21 cellular contexts compared by ENCODE assay signal in the genomic region with DNA sequence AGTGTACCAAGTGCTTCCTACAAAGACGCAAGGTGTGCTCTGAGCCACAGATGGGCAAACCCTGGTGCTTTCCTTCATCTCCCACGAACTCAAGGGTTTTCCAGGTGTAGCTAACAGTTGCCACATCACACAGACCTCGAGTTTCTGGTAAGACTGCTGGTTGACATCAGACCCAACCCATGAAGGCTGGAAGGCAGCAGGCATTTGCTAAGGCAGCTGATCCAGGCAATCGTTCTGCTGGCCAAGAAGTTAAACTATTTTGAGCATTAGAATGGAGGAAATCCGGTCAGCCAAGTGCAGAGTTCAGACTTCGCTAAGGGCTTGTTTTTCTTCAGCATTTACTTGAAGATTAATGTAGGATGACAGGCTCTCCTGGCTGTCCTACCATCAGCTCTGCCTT.
"Had no signal": no experiment of that assay in that cellular context is flagged by ENCODE, and none has a peak within 500 bp of the region (broad histone marks: within the 10 kb centered on the region; RNA-seq: fewer than 3 reads in every experiment).

No MANE protein-coding gene starts in this region.

- H3K4me1 Mint-ChIP-seq: mesothelial cell of epicardium had no signal

- H3K27me3 ChIP-seq: adrenal gland, suprapubic skin had no signal

- DNase-seq: activated CD4-positive, alpha-beta T cell treated with anti-CD3 and anti-CD28 coated beads for 48 hours; activated CD4-positive, CD25-positive, alpha-beta regulatory T cell; activated CD8-positive, alpha-beta memory T cell treated with anti-CD3 and anti-CD28 coated beads, Interleukin-2, amount 50 U/mL, for 4 hours; activated CD8-positive, alpha-beta T cell treated with anti-CD3 and anti-CD28 coated beads, Interleukin-2, amount 10 ng/mL, durations not matched to agents 7 days and 5 days; activated effector memory CD4-positive, alpha-beta T cell treated with anti-CD3 and anti-CD28 coated beads, Interleukin-2, amount 50 U/mL, for 16 hours; activated naive CD4-positive, alpha-beta T cell treated with anti-CD3 and anti-CD28 coated beads, Interleukin-2, amount 50 U/mL, for 16 hours; activated T-cell treated with anti-CD3 and anti-CD28 coated beads, Interleukin-2, amount 50 U/mL, for 72 hours; adrenal gland; effector memory CD4-positive, alpha-beta T cell; foreskin fibroblast; hippocampal formation; left cardiac atrium; stimulated activated CD4-positive, alpha-beta T cell treated with anti-CD3 and anti-CD28 coated beads, Interleukin-2, amount 100 ng/mL, for 24 hours; stimulated activated naive CD4-positive, alpha-beta T cell treated with Interleukin-2 at 50 U/mL for 16 hours; T-helper 1 cell; T-helper 9 cell had no signal

- H3K4me1 ChIP-seq: adrenal gland had no signal

- H3K27ac ChIP-seq: suprapubic skin had no signal

- H3K4me3 Mint-ChIP-seq: activated CD8-positive, alpha-beta T cell treated with anti-CD3 and anti-CD28 coated beads, Interleukin-2, amount 10 ng/mL, durations not matched to agents 7 days and 5 days; activated T-cell treated with anti-CD3 and anti-CD28 coated beads, Interleukin-2, amount 50 U/mL, for 72 hours; dendritic cell treated with granulocyte-macrophage colony-stimulating factor and Interleukin-4, amounts not matched to agents 40 ng/mL and 50 ng/mL, for 4 days; mesothelial cell of epicardium; natural killer cell treated with Interleukin-12 subunit alpha and Interleukin-12 subunit beta and Interleukin-15 and Interleukin-18, amount 100 ng/mL, for 72 hours had no signal

- ATAC-seq: activated CD8-positive, alpha-beta T cell treated with anti-CD3 and anti-CD28 coated beads, Interleukin-2, amount 10 ng/mL, durations not matched to agents 7 days and 5 days; activated T-cell treated with anti-CD3 and anti-CD28 coated beads, Interleukin-2, amount 50 U/mL, for 72 hours; natural killer cell treated with Interleukin-12 subunit alpha and Interleukin-12 subunit beta and Interleukin-15 and Interleukin-18, amount 100 ng/mL, for 72 hours had no signal

- H3K27me3 Mint-ChIP-seq: dendritic cell treated with granulocyte-macrophage colony-stimulating factor and Interleukin-4, amounts not matched to agents 40 ng/mL and 50 ng/mL, for 4 days; natural killer cell treated with Interleukin-12 subunit alpha and Interleukin-12 subunit beta and Interleukin-15 and Interleukin-18, amount 100 ng/mL, for 72 hours had no signal

- H3K4me3 ChIP-seq: adrenal gland, lung, suprapubic skin had no signal

- H3K36me3 Mint-ChIP-seq: natural killer cell treated with Interleukin-12 subunit alpha and Interleukin-12 subunit beta and Interleukin-15 and Interleukin-18, amount 100 ng/mL, for 72 hours had no signal

- H3K9me3 Mint-ChIP-seq: activated T-cell treated with anti-CD3 and anti-CD28 coated beads, Interleukin-2, amount 50 U/mL, for 72 hours; dendritic cell treated with granulocyte-macrophage colony-stimulating factor and Interleukin-4, amounts not matched to agents 40 ng/mL and 50 ng/mL, for 4 days; mesothelial cell of epicardium; natural killer cell treated with Interleukin-12 subunit alpha and Interleukin-12 subunit beta and Interleukin-15 and Interleukin-18, amount 100 ng/mL, for 72 hours had no signal

- H3K27ac Mint-ChIP-seq: activated CD8-positive, alpha-beta T cell treated with anti-CD3 and anti-CD28 coated beads, Interleukin-2, amount 10 ng/mL, durations not matched to agents 7 days and 5 days; activated T-cell treated with anti-CD3 and anti-CD28 coated beads, Interleukin-2, amount 50 U/mL, for 72 hours; dendritic cell treated with granulocyte-macrophage colony-stimulating factor and Interleukin-4, amounts not matched to agents 40 ng/mL and 50 ng/mL, for 4 days; mesothelial cell of epicardium; natural killer cell treated with Interleukin-12 subunit alpha and Interleukin-12 subunit beta and Interleukin-15 and Interleukin-18, amount 100 ng/mL, for 72 hours had no signal

- H3K9me3 ChIP-seq: adrenal gland, suprapubic skin had no signal
